22 cellular contexts compared by ENCODE assay signal in genomic region chr2:217268978-217269377, GRCh38.
"Had no signal": no experiment of that assay in that cellular context is flagged by ENCODE, and none has a peak within 500 bp of the region (broad histone marks: within the 10 kb centered on the region; RNA-seq: fewer than 3 reads in every experiment).

No MANE protein-coding gene starts in this region.

- FAIRE-seq: colon, endothelial cell of umbilical vein, frontal cortex, islet of Langerhans, keratinocyte had no signal

- H3K27ac ChIP-seq: coronary artery, dorsolateral prefrontal cortex, esophagus muscularis mucosa, foreskin keratinocyte, gastroesophageal sphincter, heart left ventricle, left lung, lower lobe of right lung had no signal

- H3K4me3 Mint-ChIP-seq: mesothelial cell of epicardium had no signal

- ATAC-seq: foreskin keratinocyte, gastroesophageal sphincter, heart left ventricle, left cardiac atrium, left lung, left ventricle myocardium superior, lower lobe of right lung, mucosa of descending colon had no signal

- DNase-seq: dermis blood vessel endothelial cell; dorsolateral prefrontal cortex; effector CD4-positive, alpha-beta T cell; effector memory CD4-positive, alpha-beta T cell; foreskin keratinocyte; heart left ventricle; hippocampal formation; left cardiac atrium; left lung; left ventricle myocardium superior; lower lobe of right lung; mesenchymal stem cell; mucosa of descending colon had no signal

- H3K27me3 ChIP-seq: dorsolateral prefrontal cortex, esophagus muscularis mucosa, foreskin keratinocyte, gastroesophageal sphincter, heart left ventricle had no signal

- H3K36me3 ChIP-seq: esophagus muscularis mucosa, gastroesophageal sphincter, heart left ventricle, left lung, lower lobe of right lung had no signal

- H3K9me3 ChIP-seq: lower lobe of right lung, mucosa of descending colon had no signal

- H3K4me3 ChIP-seq: coronary artery, dorsolateral prefrontal cortex, esophagus muscularis mucosa, gastroesophageal sphincter, heart left ventricle, left lung, lower lobe of right lung, mucosa of descending colon had no signal

- H3K4me1 ChIP-seq: foreskin keratinocyte, left lung, lower lobe of right lung had no signal
